In the genomic region with DNA sequence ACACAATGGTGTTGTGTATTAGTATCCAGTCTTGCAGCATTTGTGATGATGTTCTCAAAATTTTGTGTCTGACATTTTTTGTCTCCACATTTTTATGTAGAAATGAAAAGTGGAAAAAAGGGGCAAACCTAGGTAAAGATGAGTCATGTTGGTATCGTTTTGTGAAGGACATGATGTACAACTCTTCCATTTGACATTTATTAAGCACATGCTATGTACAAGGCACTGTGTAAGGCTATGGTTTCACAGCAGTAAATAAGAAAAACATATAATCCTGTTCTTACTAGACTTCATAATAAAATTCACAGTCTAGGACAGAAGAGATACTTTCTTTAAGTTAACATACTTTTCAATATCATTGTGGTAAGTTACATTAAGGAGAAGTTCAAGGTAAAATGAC, we compare ENCODE assay signal across 24 cellular contexts.
DNase-seq lines count a peak whose midpoint lies in the region; ATAC-seq, FAIRE-seq and TF ChIP-seq lines count a peak whose summit lies in the region.
"Had no signal": no experiment of that assay in that cellular context is flagged by ENCODE, and none has a peak within 500 bp of the region (broad histone marks: within the 10 kb centered on the region; RNA-seq: fewer than 3 reads in every experiment).

No MANE protein-coding gene starts in this region.

- DNase-seq in activated CD8-positive, alpha-beta T cell treated with anti-CD3 and anti-CD28 coated beads for 36 hours, result no peak
- DNase-seq in activated CD8-positive, alpha-beta T cell treated with anti-CD3 and anti-CD28 coated beads, Interleukin-2, amount 10 ng/mL, durations not matched to agents 7 days and 5 days, result no peak
- DNase-seq in GM12878 (ENCODE audit: low read depth, low spot score) (no peak), vagina (ENCODE audit: extremely low spot score in 2 of 2) (no peak), brain microvascular endothelial cell (no peak)
- no peak for DNase-seq in activated CD4-positive, alpha-beta T cell treated with anti-CD3 and anti-CD28 coated beads, Interleukin-2, amount 10 ng/mL, durations not matched to agents 7 days and 5 days
- DNase-seq: Caco-2; CD4-positive, CD25-positive, alpha-beta regulatory T cell; CD8-positive, alpha-beta T cell; DMS 273 treated with DMSO at 0.1 percent for 48 hours; DMS79; EL; GDM1; H9 had no signal

- H3K27ac Mint-ChIP-seq in activated CD8-positive, alpha-beta T cell treated with anti-CD3 and anti-CD28 coated beads for 36 hours, result no peak overlapping the region
- H3K27ac Mint-ChIP-seq in activated CD8-positive, alpha-beta T cell treated with anti-CD3 and anti-CD28 coated beads, Interleukin-2, amount 10 ng/mL, durations not matched to agents 7 days and 5 days, result no peak overlapping the region
- no peak overlapping the region for H3K27ac Mint-ChIP-seq in activated T-helper 17 cell treated with anti-CD3 and anti-CD28 coated beads, Interleukin-2, amount 50 U/mL, for 72 hours
- H3K27ac Mint-ChIP-seq in activated CD4-positive, alpha-beta T cell treated with anti-CD3 and anti-CD28 coated beads, Interleukin-2, amount 10 ng/mL, durations not matched to agents 7 days and 5 days, result no peak overlapping the region
- H3K27ac Mint-ChIP-seq: B cell; CD4-positive, CD25-positive, alpha-beta regulatory T cell; CD8-positive, alpha-beta T cell; GM23338 had no signal

- no peak overlapping the region for H3K4me3 ChIP-seq in GM12878
- no peak overlapping the region for H3K4me3 ChIP-seq in vagina
- no peak overlapping the region for H3K4me3 ChIP-seq in brain microvascular endothelial cell (ENCODE audit: low read depth, low read length)
- H3K4me3 ChIP-seq: BLaER1, GM23338 had no signal

- ATAC-seq in activated CD8-positive, alpha-beta T cell treated with anti-CD3 and anti-CD28 coated beads for 36 hours, result peak; percentile 34
- no peak for ATAC-seq in activated CD8-positive, alpha-beta T cell treated with anti-CD3 and anti-CD28 coated beads, Interleukin-2, amount 10 ng/mL, durations not matched to agents 7 days and 5 days
- ATAC-seq in activated T-helper 17 cell treated with anti-CD3 and anti-CD28 coated beads, Interleukin-2, amount 50 U/mL, for 72 hours (replicated peaks), result peak; percentile 48
- peak; percentile 53 for ATAC-seq in GM12878
- ATAC-seq: CD8-positive, alpha-beta T cell; GM23338; HCT116 had no signal

- no peaks in the 10 kb centered on the region for H3K4me1 ChIP-seq in GM12878 (ENCODE audit: control insufficient read depth, insufficient read depth, low read length)
- no peaks in the 10 kb centered on the region for H3K4me1 ChIP-seq in vagina
- H3K4me1 ChIP-seq: BLaER1, Caco-2 had no signal

- no peaks in the 10 kb centered on the region for H3K36me3 Mint-ChIP-seq in activated CD8-positive, alpha-beta T cell treated with anti-CD3 and anti-CD28 coated beads for 36 hours (ENCODE audit: low read depth)
- H3K36me3 Mint-ChIP-seq in activated CD8-positive, alpha-beta T cell treated with anti-CD3 and anti-CD28 coated beads, Interleukin-2, amount 10 ng/mL, durations not matched to agents 7 days and 5 days (ENCODE audit: low read depth), result no peaks in the 10 kb centered on the region
- H3K36me3 Mint-ChIP-seq in activated T-helper 17 cell treated with anti-CD3 and anti-CD28 coated beads, Interleukin-2, amount 50 U/mL, for 72 hours (ENCODE audit: low read depth), result no peaks in the 10 kb centered on the region
- no peaks in the 10 kb centered on the region for H3K36me3 Mint-ChIP-seq in activated CD4-positive, alpha-beta T cell treated with anti-CD3 and anti-CD28 coated beads, Interleukin-2, amount 10 ng/mL, durations not matched to agents 7 days and 5 days (ENCODE audit: low read depth)
- H3K36me3 Mint-ChIP-seq: CD4-positive, CD25-positive, alpha-beta regulatory T cell; CD8-positive, alpha-beta T cell had no signal

- H3K9me3 ChIP-seq in GM12878 (replicated peaks; ENCODE audit: control insufficient read depth, insufficient read depth, low read length), result no peaks in the 10 kb centered on the region
- H3K9me3 ChIP-seq in vagina, result no peaks in the 10 kb centered on the region
- H3K9me3 ChIP-seq: BLaER1, Caco-2 had no signal

- TF ChIP-seq POLR2A in GM12878 (IDR thresholded peaks at IDR 0.05; ENCODE audit: low read depth, low read length), result no peak
- TF ChIP-seq POLR2A in vagina (IDR thresholded peaks at IDR 0.05), result no peak

- TF ChIP-seq RAD21 in GM12878 (IDR thresholded peaks at IDR 0.05; ENCODE audit: insufficient read depth, low read depth, low read length), result no peak

- intact Hi-C loops in activated CD8-positive, alpha-beta T cell treated with anti-CD3 and anti-CD28 coated beads for 36 hours (cut with micrococcal nuclease), result no loop called here
- intact Hi-C loops in GM12878 (cut with micrococcal nuclease; ENCODE audit: unreplicated experiment) (no loop called here), vagina (cut with DNase I) (no loop called here)

- peaks cover 4% of the 10 kb centered on the region for H3K9me3 Mint-ChIP-seq in activated CD8-positive, alpha-beta T cell treated with anti-CD3 and anti-CD28 coated beads for 36 hours
- H3K9me3 Mint-ChIP-seq in activated CD8-positive, alpha-beta T cell treated with anti-CD3 and anti-CD28 coated beads, Interleukin-2, amount 10 ng/mL, durations not matched to agents 7 days and 5 days (ENCODE audit: insufficient read depth), result peaks cover 29% of the 10 kb centered on the region
- H3K9me3 Mint-ChIP-seq in activated T-helper 17 cell treated with anti-CD3 and anti-CD28 coated beads, Interleukin-2, amount 50 U/mL, for 72 hours, result peaks cover 9% of the 10 kb centered on the region
- peaks cover 9% of the 10 kb centered on the region for H3K9me3 Mint-ChIP-seq in activated CD4-positive, alpha-beta T cell treated with anti-CD3 and anti-CD28 coated beads, Interleukin-2, amount 10 ng/mL, durations not matched to agents 7 days and 5 days

- no peak overlapping the region for H3K27ac ChIP-seq in GM12878 (ENCODE audit: control insufficient read depth, insufficient read depth)
- no peak overlapping the region for H3K27ac ChIP-seq in vagina
- H3K27ac ChIP-seq in brain microvascular endothelial cell, result no peak overlapping the region
- H3K27ac ChIP-seq: 22Rv1, BLaER1, C4-2B had no signal

- POLR2A ChIA-PET in activated CD8-positive, alpha-beta T cell treated with anti-CD3 and anti-CD28 coated beads for 36 hours (lab: Charles Lee), result no interaction called here
- POLR2A ChIA-PET in activated CD8-positive, alpha-beta T cell treated with anti-CD3 and anti-CD28 coated beads, Interleukin-2, amount 10 ng/mL, durations not matched to agents 7 days and 5 days (lab: Charles Lee), result no interaction called here
- POLR2A ChIA-PET in GM12878 (lab: Charles Lee), result no interaction called here
- POLR2A ChIA-PET in activated CD4-positive, alpha-beta T cell treated with anti-CD3 and anti-CD28 coated beads, Interleukin-2, amount 10 ng/mL, durations not matched to agents 7 days and 5 days (lab: Charles Lee), result no interaction called here

- TF ChIP-seq CTCF in activated CD8-positive, alpha-beta T cell treated with anti-CD3 and anti-CD28 coated beads for 36 hours (IDR thresholded peaks at IDR 0.05), result no peak
- TF ChIP-seq CTCF in GM12878 (IDR thresholded peaks at IDR 0.05 in 2 of 3, conservative IDR thresholded peaks at IDR 0.05 in 1 of 3; ENCODE audit: control insufficient read depth in 2 of 3, extremely low read depth in 1 of 3, insufficient read depth in 1 of 3, low read depth in 3 of 3, low read length in 3 of 3), result no peak
- TF ChIP-seq CTCF in vagina (IDR thresholded peaks at IDR 0.05), result no peak
- TF ChIP-seq CTCF in brain microvascular endothelial cell (IDR thresholded peaks at IDR 0.05; ENCODE audit: low read depth, low read length, missing control alignments), result no peak

- H3K9ac ChIP-seq in GM12878 (ENCODE audit: control insufficient read depth, insufficient read depth, low read length), result no peak overlapping the region
- H3K9ac ChIP-seq: BLaER1 had no signal

- no peaks in the 10 kb centered on the region for H4K20me1 ChIP-seq in GM12878 (ENCODE audit: control insufficient read depth, insufficient read depth)
- H4K20me1 ChIP-seq: BLaER1 had no signal

- WGBS in GM12878 (ENCODE audit: insufficient coverage, insufficient replicate concordance, low lambda C conversion rate, missing lambda C conversion rate), result 0% methylated on average over 1 of the region's 1 CpG

- peaks cover 3% of the 10 kb centered on the region for H3K4me1 Mint-ChIP-seq in activated CD8-positive, alpha-beta T cell treated with anti-CD3 and anti-CD28 coated beads for 36 hours (ENCODE audit: low read depth)
- H3K4me1 Mint-ChIP-seq in activated CD8-positive, alpha-beta T cell treated with anti-CD3 and anti-CD28 coated beads, Interleukin-2, amount 10 ng/mL, durations not matched to agents 7 days and 5 days (ENCODE audit: low read depth), result no peaks in the 10 kb centered on the region
- no peaks in the 10 kb centered on the region for H3K4me1 Mint-ChIP-seq in activated T-helper 17 cell treated with anti-CD3 and anti-CD28 coated beads, Interleukin-2, amount 50 U/mL, for 72 hours
- H3K4me1 Mint-ChIP-seq in activated CD4-positive, alpha-beta T cell treated with anti-CD3 and anti-CD28 coated beads, Interleukin-2, amount 10 ng/mL, durations not matched to agents 7 days and 5 days, result no peaks in the 10 kb centered on the region
- H3K4me1 Mint-ChIP-seq: B cell; CD4-positive, CD25-positive, alpha-beta regulatory T cell; GM23338 had no signal

- SMC1A ChIA-PET in GM12878 (lab: Charles Lee; ENCODE audit: uncharacterized antibody, unreplicated experiment), result no interaction called here

- RAD21 ChIA-PET in GM12878 (lab: Charles Lee; ENCODE audit: unreplicated experiment), result no interaction called here

- H3K27me3 ChIP-seq in GM12878 (replicated peaks in 1 of 2; ENCODE audit: control insufficient read depth in 2 of 2, insufficient read depth in 2 of 2, low read length in 1 of 2) (no peaks in the 10 kb centered on the region), vagina (no peaks in the 10 kb centered on the region), brain microvascular endothelial cell (replicated peaks) (no peaks in the 10 kb centered on the region)
- H3K27me3 ChIP-seq: BLaER1 had no signal

- in situ Hi-C loops in GM12878 (cut with MboI) (no loop called here), brain microvascular endothelial cell (cut with HindIII; ENCODE audit: low pct_ligation_motif_present, low sequenced_read_pairs) (no loop called here)

- BruUV-seq in GM12878 (replicated peaks; lab: Mats Ljungman, UMichigan), result no TSS peak

- no peak for FAIRE-seq in GM12878 (lab: Jason Lieb, UNC)
- FAIRE-seq: A204.1, GM12891, GM18507 had no signal

- no peak overlapping the region for H3K4me3 Mint-ChIP-seq in activated CD8-positive, alpha-beta T cell treated with anti-CD3 and anti-CD28 coated beads for 36 hours
- H3K4me3 Mint-ChIP-seq in activated CD8-positive, alpha-beta T cell treated with anti-CD3 and anti-CD28 coated beads, Interleukin-2, amount 10 ng/mL, durations not matched to agents 7 days and 5 days, result no peak overlapping the region
- H3K4me3 Mint-ChIP-seq in activated T-helper 17 cell treated with anti-CD3 and anti-CD28 coated beads, Interleukin-2, amount 50 U/mL, for 72 hours, result peak overlapping the region; percentile 16
- H3K4me3 Mint-ChIP-seq in activated CD4-positive, alpha-beta T cell treated with anti-CD3 and anti-CD28 coated beads, Interleukin-2, amount 10 ng/mL, durations not matched to agents 7 days and 5 days, result no peak overlapping the region
- H3K4me3 Mint-ChIP-seq: B cell; CD4-positive, CD25-positive, alpha-beta regulatory T cell; CD8-positive, alpha-beta T cell; GM23338; H9 had no signal

- H3K79me2 ChIP-seq in GM12878 (ENCODE audit: control insufficient read depth, insufficient read depth, low read length), result no peaks in the 10 kb centered on the region

- H3K4me2 ChIP-seq in GM12878 (ENCODE audit: control insufficient read depth, insufficient read depth), result no peak overlapping the region
- H3K4me2 ChIP-seq: BLaER1, GM23338 had no signal

- H3K27me3 Mint-ChIP-seq in activated CD8-positive, alpha-beta T cell treated with anti-CD3 and anti-CD28 coated beads for 36 hours, result no peaks in the 10 kb centered on the region
- H3K27me3 Mint-ChIP-seq in activated CD8-positive, alpha-beta T cell treated with anti-CD3 and anti-CD28 coated beads, Interleukin-2, amount 10 ng/mL, durations not matched to agents 7 days and 5 days (ENCODE audit: low read depth), result no peaks in the 10 kb centered on the region
- no peaks in the 10 kb centered on the region for H3K27me3 Mint-ChIP-seq in activated T-helper 17 cell treated with anti-CD3 and anti-CD28 coated beads, Interleukin-2, amount 50 U/mL, for 72 hours
- H3K27me3 Mint-ChIP-seq in activated CD4-positive, alpha-beta T cell treated with anti-CD3 and anti-CD28 coated beads, Interleukin-2, amount 10 ng/mL, durations not matched to agents 7 days and 5 days, result no peaks in the 10 kb centered on the region
- H3K27me3 Mint-ChIP-seq: B cell; CD4-positive, CD25-positive, alpha-beta regulatory T cell had no signal

- CTCF ChIA-PET in activated CD8-positive, alpha-beta T cell treated with anti-CD3 and anti-CD28 coated beads for 36 hours (lab: Charles Lee), result interaction anchor here (1.3 kb wide), 1 partner anchor 8 kb away, joined by 3 read pairs; no protein-coding TSS in a partner anchor
- CTCF ChIA-PET in activated CD8-positive, alpha-beta T cell treated with anti-CD3 and anti-CD28 coated beads, Interleukin-2, amount 10 ng/mL, durations not matched to agents 7 days and 5 days (lab: Charles Lee), result no interaction called here
- CTCF ChIA-PET in GM12878 (lab: Yijun Ruan, JAX), result interaction anchor here (0.7 kb wide), 1 partner anchor 1038 kb away, joined by 4 read pairs; no protein-coding TSS in a partner anchor
- CTCF ChIA-PET in activated CD4-positive, alpha-beta T cell treated with anti-CD3 and anti-CD28 coated beads, Interleukin-2, amount 10 ng/mL, durations not matched to agents 7 days and 5 days (lab: Charles Lee), result no interaction called here

- no peak overlapping the region for H2AFZ ChIP-seq in GM12878 (ENCODE audit: control insufficient read depth, low read depth, low read length)
- H2AFZ ChIP-seq: GM23338 had no signal

- no peak for TF ChIP-seq EP300 in GM12878 (IDR thresholded peaks at IDR 0.05; ENCODE audit: borderline replicate concordance in 1 of 2, control insufficient read depth in 1 of 2, low read depth in 2 of 2, low read length in 2 of 2)

- H3K36me3 ChIP-seq in GM12878 (ENCODE audit: control insufficient read depth in 2 of 2, insufficient read depth in 2 of 2, low read length in 1 of 2) (no peaks in the 10 kb centered on the region), vagina (no peaks in the 10 kb centered on the region), brain microvascular endothelial cell (replicated peaks) (no peaks in the 10 kb centered on the region)
- H3K36me3 ChIP-seq: BLaER1 had no signal

Comparison
In these comparisons a context has a peak if more than half of its experiments do, and no peak if none do; other contexts are left out.
1. CTCF ChIA-PET loops: an anchor here in activated CD8-positive, alpha-beta T cell treated with anti-CD3 and anti-CD28 coated beads for 36 hours (1.3 kb wide) and GM12878 (0.7 kb wide); none called in activated CD8-positive, alpha-beta T cell treated with anti-CD3 and anti-CD28 coated beads, Interleukin-2, amount 10 ng/mL, durations not matched to agents 7 days and 5 days and activated CD4-positive, alpha-beta T cell treated with anti-CD3 and anti-CD28 coated beads, Interleukin-2, amount 10 ng/mL, durations not matched to agents 7 days and 5 days.